In the genomic region with DNA sequence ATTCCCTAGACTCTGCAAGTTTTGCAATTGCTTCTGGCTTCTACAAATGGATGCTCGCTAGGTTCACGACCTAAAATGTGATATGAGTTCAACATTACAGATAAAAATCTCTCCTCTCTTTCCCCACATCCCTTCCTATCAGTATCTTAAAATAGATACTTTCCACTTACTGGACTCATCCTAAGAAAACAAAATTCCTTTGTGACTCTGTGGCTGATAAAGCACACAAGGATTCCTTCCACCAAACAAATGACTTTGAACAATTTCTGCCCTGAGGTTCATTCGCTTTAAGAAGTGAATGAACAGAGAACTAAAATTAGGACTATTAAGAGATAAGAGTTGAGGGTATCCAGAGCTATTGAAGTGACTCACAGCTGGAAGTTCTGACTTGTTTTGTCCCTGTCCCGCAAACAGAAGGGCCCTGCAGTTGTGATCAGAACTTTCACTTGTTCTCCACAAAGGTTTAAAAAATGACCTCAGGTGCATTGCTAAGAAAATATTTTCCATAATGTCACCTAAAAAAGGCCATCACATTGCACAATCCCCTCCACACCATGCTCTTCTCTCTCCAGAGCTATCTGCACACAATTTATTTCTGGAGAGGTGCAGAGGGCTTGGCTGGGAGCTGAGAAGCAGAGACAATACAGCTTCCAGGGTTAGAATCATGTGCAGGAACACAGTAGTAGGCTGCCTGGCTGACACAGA, we compare ENCODE assay signal across 9 cellular contexts.
DNase-seq lines count a peak whose midpoint lies in the region; ATAC-seq lines count a peak whose summit lies in the region.
"Had no signal": no experiment of that assay in that cellular context is flagged by ENCODE, and none has a peak within 500 bp of the region (broad histone marks: within the 10 kb centered on the region; RNA-seq: fewer than 3 reads in every experiment).

No MANE protein-coding gene starts in this region.

- H3K4me1 Mint-ChIP-seq in natural killer cell treated with Interleukin-12 subunit alpha and Interleukin-12 subunit beta and Interleukin-15 and Interleukin-18, amount 100 ng/mL, for 72 hours (ENCODE audit: low read depth in 2 of 2) = peaks cover 72 to 88% of the 10 kb centered on the region in 2 donors

- intact Hi-C loops in head of caudate nucleus (cut with DNase I) = loop anchor here (5.0 kb wide), 1 partner anchor 94 kb away; the partner anchor contains the start of gene PIP4K2A

- peak overlapping the region; percentile 36 for H3K27ac ChIP-seq in SJSA1
- H3K27ac ChIP-seq in ectodermal cell (ENCODE audit: insufficient read depth, low read depth, low read length, poor library complexity, severe bottlenecking) = peak overlapping the region; percentile 50

- WGBS in ectodermal cell, 2 experiments = 70 to 73% methylated on average over 4 of the region's 4 CpGs

- H3K4me3 Mint-ChIP-seq in natural killer cell treated with Interleukin-12 subunit alpha and Interleukin-12 subunit beta and Interleukin-15 and Interleukin-18, amount 100 ng/mL, for 72 hours = peak overlapping the region; percentile 54

- H3K27me3 Mint-ChIP-seq in natural killer cell treated with Interleukin-12 subunit alpha and Interleukin-12 subunit beta and Interleukin-15 and Interleukin-18, amount 100 ng/mL, for 72 hours = no peaks in the 10 kb centered on the region

- H3K27me3 ChIP-seq in SJSA1 (replicated peaks) = no peaks in the 10 kb centered on the region
- H3K27me3 ChIP-seq in ectodermal cell (ENCODE audit: control insufficient read depth, insufficient read depth, low read length, poor library complexity, severe bottlenecking) = no peaks in the 10 kb centered on the region

- peaks cover 3% of the 10 kb centered on the region for H3K9me3 Mint-ChIP-seq in natural killer cell treated with Interleukin-12 subunit alpha and Interleukin-12 subunit beta and Interleukin-15 and Interleukin-18, amount 100 ng/mL, for 72 hours

- ATAC-seq in GM18511 (IDR thresholded peaks at IDR 0.05; ENCODE audit: unreplicated experiment) = peak; percentile 43
- ATAC-seq in natural killer cell treated with Interleukin-12 subunit alpha and Interleukin-12 subunit beta and Interleukin-15 and Interleukin-18, amount 100 ng/mL, for 72 hours = no peak

- no peaks in the 10 kb centered on the region for H3K36me3 ChIP-seq in SJSA1
- H3K36me3 ChIP-seq in ectodermal cell (ENCODE audit: control insufficient read depth, insufficient read depth, low read length) = no peaks in the 10 kb centered on the region

- H3K4me1 ChIP-seq in SJSA1 (replicated peaks) (peaks cover 80% of the 10 kb centered on the region), ectodermal cell (ENCODE audit: control insufficient read depth, insufficient read depth, low read length) (peaks cover 14% of the 10 kb centered on the region)

- H3K36me3 Mint-ChIP-seq in natural killer cell treated with Interleukin-12 subunit alpha and Interleukin-12 subunit beta and Interleukin-15 and Interleukin-18, amount 100 ng/mL, for 72 hours = peaks cover 5% of the 10 kb centered on the region

- no peak overlapping the region for H3K4me3 ChIP-seq in SJSA1
- H3K4me3 ChIP-seq in ectodermal cell (ENCODE audit: insufficient read depth, low read depth, low read length) = no peak overlapping the region

- peak overlapping the region; percentile 87 to 96 for H3K27ac Mint-ChIP-seq in natural killer cell treated with Interleukin-12 subunit alpha and Interleukin-12 subunit beta and Interleukin-15 and Interleukin-18, amount 100 ng/mL, for 72 hours

- peak in 1 of 2 experiments; percentile 57 for DNase-seq in SJSA1 (ENCODE audit: low read depth in 1 of 2, low spot score in 2 of 2)
- DNase-seq in natural killer cell treated with Interleukin-12 subunit alpha and Interleukin-12 subunit beta and Interleukin-15 and Interleukin-18, amount 100 ng/mL, for 72 hours (ENCODE audit: low spot score) = no peak
- no peak for DNase-seq in NCI-H82 (lab: John Stamatoyannopoulos, UW)
- no peak for DNase-seq in amygdala (lab: John Stamatoyannopoulos, UW)
- DNase-seq in head of caudate nucleus = no peak
- no peak for DNase-seq in DMS79 treated with DMSO at 0.1 percent for 48 hours (lab: John Stamatoyannopoulos, UW)
- DNase-seq: NCI-H2227 treated with DMSO at 0.1 percent for 48 hours had no signal

- no peaks in the 10 kb centered on the region for H3K9me3 ChIP-seq in SJSA1 (replicated peaks)
- H3K9me3 ChIP-seq in ectodermal cell (ENCODE audit: control insufficient read depth, low read length) = no peaks in the 10 kb centered on the region
